Comparison of ENCODE assay signal across 12 cellular contexts in the genomic region with DNA sequence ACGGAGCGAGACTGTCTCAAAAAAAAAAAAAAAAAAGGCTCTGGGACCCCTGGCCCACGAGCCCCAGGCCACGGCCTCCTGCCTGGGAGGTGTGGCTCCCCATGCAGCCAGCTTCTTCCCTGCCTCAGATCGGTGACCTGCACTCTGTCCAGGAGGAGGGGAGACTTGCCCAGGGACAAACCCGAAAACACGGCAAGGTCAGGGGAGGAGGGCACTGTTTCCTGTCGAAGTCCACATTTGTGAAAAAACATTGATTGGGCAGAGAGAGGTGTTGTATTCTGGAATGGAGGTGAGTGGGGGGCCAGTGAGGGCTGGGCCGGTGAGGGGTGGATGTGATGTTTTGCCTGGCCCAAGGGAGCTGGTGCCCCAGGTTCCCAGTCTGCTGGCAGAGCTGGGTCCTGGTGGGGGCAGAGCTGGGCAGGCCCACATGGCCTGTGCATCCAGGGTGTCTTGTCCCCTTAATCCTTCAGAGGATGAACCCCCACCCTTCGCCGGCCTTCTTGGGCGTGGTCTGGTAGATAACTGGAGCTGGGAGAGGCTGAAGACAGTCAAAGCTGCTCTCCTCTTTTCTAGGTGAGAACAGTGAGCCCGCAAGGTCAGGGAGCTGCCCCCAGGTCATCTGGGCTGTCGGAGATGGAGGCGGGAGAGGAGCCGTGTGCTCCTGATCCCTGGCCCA. TPM values are rescaled to one million over a fixed set of nuclear protein-coding genes. Genes with fewer than 3 reads are reported as not detected.
DNase-seq lines count a peak whose midpoint lies in the region; ATAC-seq and TF ChIP-seq lines count a peak whose summit lies in the region.
"Had no signal": no experiment of that assay in that cellular context is flagged by ENCODE, and none has a peak within 500 bp of the region (broad histone marks: within the 10 kb centered on the region; RNA-seq: fewer than 3 reads in every experiment).

No MANE protein-coding gene starts in this region.

- CTCF ChIA-PET in RWPE1 (lab: Yijun Ruan, JAX) = interaction anchor here (0.7 to 1.9 kb wide), 3 partner anchors 12 to 93 kb away, joined by 3 to 6 read pairs (median 3); a partner anchor contains a TSS
- CTCF ChIA-PET in T-cell (lab: Charles Lee) = no interaction called here

- TF ChIP-seq POLR2A in gastroesophageal sphincter (IDR thresholded peaks at IDR 0.05) = no peak

- peaks cover 0 to 13% (median 4%) of the 10 kb centered on the region in 3 donors for H3K4me1 Mint-ChIP-seq in T-cell

- H3K27me3 Mint-ChIP-seq in T-cell = no peaks in the 10 kb centered on the region
- H3K27me3 Mint-ChIP-seq: activated B cell treated with CpG ODN at 0.5 μM for 24 hours had no signal

- WGBS in gastroesophageal sphincter (ENCODE audit: low coverage in 1 of 2), 2 donors = 69 to 74% methylated on average over 6 to 7 of the region's 16 CpGs

- TF ChIP-seq CTCF in AG09309 (IDR thresholded peaks at IDR 0.05; ENCODE audit: control insufficient read depth, insufficient read depth, low read depth, low read length, missing control alignments) (no peak), RWPE1 (conservative IDR thresholded peaks at IDR 0.05; ENCODE audit: low read depth) (no peak), gastroesophageal sphincter (IDR thresholded peaks at IDR 0.05) (no peak)

- H3K4me3 ChIP-seq in AG09309 (ENCODE audit: control insufficient read depth, low read depth, low read length) (peak overlapping the region; percentile 33), gastroesophageal sphincter (peak overlapping the region in 1 of 2 donors; percentile 27)

- intact Hi-C loops in sciatic nerve (cut with DNase I) = no loop called here

- H3K4me3 Mint-ChIP-seq in T-cell = no peak overlapping the region

- POLR2A ChIA-PET in RWPE1 (lab: Yijun Ruan, JAX; ENCODE audit: low non-redundant PET) (no interaction called here), T-cell (lab: Charles Lee) (no interaction called here)

- H3K27ac ChIP-seq in RWPE1 = peak overlapping the region; percentile 96
- peak overlapping the region; percentile 64 to 94 (median 87) for H3K27ac ChIP-seq in gastroesophageal sphincter

- DNase-seq in AG09309 (ENCODE audit: low read depth) (no peak), RWPE1 (ENCODE audit: low spot score) (no peak), sciatic nerve (ENCODE audit: low spot score) (peak; percentile 73), DMS79 treated with DMSO at 0.1 percent for 48 hours (lab: John Stamatoyannopoulos, UW) (no peak), T-cell (no peak)
- no peak for DNase-seq in activated CD4-positive, alpha-beta T cell treated with anti-CD3 and anti-CD28 coated beads, Interleukin-2, amount 50 U/mL, for 48 hours
- DNase-seq: activated B cell treated with CpG ODN at 0.5 μM for 24 hours; activated naive CD4-positive, alpha-beta T cell treated with Interleukin-2 at 50 U/mL for 16 hours; endodermal cell; NCI-H146 had no signal

- H3K27me3 ChIP-seq in gastroesophageal sphincter = no peaks in the 10 kb centered on the region

- H3K9me3 ChIP-seq in gastroesophageal sphincter = no peaks in the 10 kb centered on the region

- TF ChIP-seq EP300 in gastroesophageal sphincter (IDR thresholded peaks at IDR 0.05) = no peak

- no peaks in the 10 kb centered on the region for H3K36me3 ChIP-seq in gastroesophageal sphincter

- H3K27ac Mint-ChIP-seq in T-cell = no peak overlapping the region
- H3K27ac Mint-ChIP-seq: activated B cell treated with CpG ODN at 0.5 μM for 24 hours, endodermal cell had no signal

- ATAC-seq in gastroesophageal sphincter = no peak
- no peak for ATAC-seq in sciatic nerve
- no peak for ATAC-seq in T-cell (replicated peaks in 1 of 4)
- ATAC-seq in GM18907 (IDR thresholded peaks at IDR 0.05; ENCODE audit: unreplicated experiment) = no peak

- no peaks in the 10 kb centered on the region for H3K9me3 Mint-ChIP-seq in T-cell
- H3K9me3 Mint-ChIP-seq: activated B cell treated with CpG ODN at 0.5 μM for 24 hours, endodermal cell had no signal

- peaks cover 0 to 84% (median 61%) of the 10 kb centered on the region in 3 donors for H3K4me1 ChIP-seq in gastroesophageal sphincter

- H3K36me3 Mint-ChIP-seq in T-cell = no peaks in the 10 kb centered on the region

RNA-seq across cellular contexts. Expression of a gene that starts 12.4 kb away (rescaled TPM):
- 10 to 100 TPM; 25.8 to 51.1 (median 43.3) TPM for total RNA-seq in gastroesophageal sphincter
- 43.0 TPM for total RNA-seq in sciatic nerve
- total RNA-seq in T-cell = 10 to 100 TPM; 52.9 to 74.8 (median 68.2) TPM

RNA-seq across cellular contexts. Expression of a gene that starts 21.2 kb away (rescaled TPM):
- total RNA-seq in gastroesophageal sphincter = 100 to 1,000 TPM in 1 of 4 donors, 10 to 100 TPM in 3; 60.2 to 157 (median 79.0) TPM
- 108 TPM for total RNA-seq in sciatic nerve
- 100 to 1,000 TPM; 137 to 299 (median 157) TPM for total RNA-seq in T-cell
